Comparison of ENCODE assay signal across 17 cellular contexts in genomic region chr6:42210551-42210950, GRCh38. TPM values are rescaled to one million over a fixed set of nuclear protein-coding genes. Genes with fewer than 3 reads are reported as not detected.
DNase-seq lines count a peak whose midpoint lies in the region; ATAC-seq and TF ChIP-seq lines count a peak whose summit lies in the region.
"Had no signal": no experiment of that assay in that cellular context is flagged by ENCODE, and none has a peak within 500 bp of the region (broad histone marks: within the 10 kb centered on the region; RNA-seq: fewer than 3 reads in every experiment).

No MANE protein-coding gene starts in this region.

- no peak overlapping the region for H3K4me3 ChIP-seq in fibroblast of mammary gland (ENCODE audit: control insufficient read depth, low read depth, low read length)
- H3K4me3 ChIP-seq: left ventricle myocardium inferior, SJSA1 had no signal

- in situ Hi-C loops in Caki2 (cut with HindIII; ENCODE audit: low pct_unique_long_range_greater_than_20kb, low sequenced_read_pairs) = no loop called here

- ATAC-seq in HG03175 (IDR thresholded peaks at IDR 0.05; ENCODE audit: unreplicated experiment) (no peak), GM19455 (IDR thresholded peaks at IDR 0.05; ENCODE audit: unreplicated experiment) (no peak), HG03571 (IDR thresholded peaks at IDR 0.05; ENCODE audit: unreplicated experiment) (no peak)
- ATAC-seq: natural killer cell had no signal

- peak; percentile 77 for DNase-seq in Caki2 (ENCODE audit: low read depth)
- peak; percentile 99 for DNase-seq in NCI-H1105 treated with DMSO at 0.1 percent for 48 hours (lab: John Stamatoyannopoulos, UW)
- DNase-seq in NCI-H748 (lab: John Stamatoyannopoulos, UW; ENCODE audit: unreplicated experiment) = peak; percentile 96
- DNase-seq in fibroblast of mammary gland (ENCODE audit: low read depth) = peak; percentile 49
- DNase-seq in stimulated activated CD4-positive, alpha-beta T cell treated with anti-CD3 and anti-CD28 coated beads, Interleukin-4, amount 100 ng/mL, for 4 hours = no peak
- DNase-seq: activated CD4-positive, alpha-beta T cell treated with anti-CD3 and anti-CD28 coated beads, Interleukin-2, amount 50 U/mL, for 1 hour; activated naive CD8-positive, alpha-beta T cell treated with anti-CD3 and anti-CD28 coated beads, Interleukin-2, amount 10 ng/mL, durations not matched to agents 7 days and 5 days; activated T-cell treated with anti-CD3 and anti-CD28 coated beads, Interleukin-2, amount 50 U/mL, for 48 hours; effector CD8-positive, alpha-beta T cell; left ventricle myocardium inferior; natural killer cell; retina had no signal

- TF ChIP-seq CTCF in fibroblast of mammary gland (conservative IDR thresholded peaks at IDR 0.05; ENCODE audit: control insufficient read depth, insufficient read depth, low read depth, low read length) = no peak

RNA-seq across cellular contexts. Expression of gene MRPS10, which starts 7.1 kb away (rescaled TPM):
- 109 and 126 TPM in 2 replicates for total RNA-seq in Caki2 (2014; rRNA removed; shearing (Covaris generic); ENCODE audit: low replicate concordance)

RNA-seq across cellular contexts. Expression of gene GUCA1B, which starts 15.8 kb away (rescaled TPM):
- total RNA-seq in Caki2 (2014; rRNA removed; shearing (Covaris generic); ENCODE audit: low replicate concordance) = not detected in 2 replicates
- total RNA-seq: SJSA1 had no signal

RNA-seq across cellular contexts. Expression of gene GUCA1A, which starts 37.4 kb away (rescaled TPM):
- not detected in 2 replicates for total RNA-seq in Caki2 (2014; rRNA removed; shearing (Covaris generic); ENCODE audit: low replicate concordance)
- total RNA-seq: activated naive CD8-positive, alpha-beta T cell treated with anti-CD3 and anti-CD28 coated beads, Interleukin-2, amount 10 ng/mL, durations not matched to agents 7 days and 5 days; bronchial epithelial cell; left ventricle myocardium inferior; natural killer cell; SJSA1 had no signal

Comparison
In these comparisons a context has a peak if more than half of its experiments do, and no peak if none do; other contexts are left out.
1. DNase-seq: peak in Caki2 (single experiment), NCI-H1105 treated with DMSO at 0.1 percent for 48 hours (single experiment), NCI-H748 (single experiment) and fibroblast of mammary gland (single experiment); none in stimulated activated CD4-positive, alpha-beta T cell treated with anti-CD3 and anti-CD28 coated beads, Interleukin-4, amount 100 ng/mL, for 4 hours (0 of 2).